Comparison of ENCODE assay signal across 17 cellular contexts in the genomic region with DNA sequence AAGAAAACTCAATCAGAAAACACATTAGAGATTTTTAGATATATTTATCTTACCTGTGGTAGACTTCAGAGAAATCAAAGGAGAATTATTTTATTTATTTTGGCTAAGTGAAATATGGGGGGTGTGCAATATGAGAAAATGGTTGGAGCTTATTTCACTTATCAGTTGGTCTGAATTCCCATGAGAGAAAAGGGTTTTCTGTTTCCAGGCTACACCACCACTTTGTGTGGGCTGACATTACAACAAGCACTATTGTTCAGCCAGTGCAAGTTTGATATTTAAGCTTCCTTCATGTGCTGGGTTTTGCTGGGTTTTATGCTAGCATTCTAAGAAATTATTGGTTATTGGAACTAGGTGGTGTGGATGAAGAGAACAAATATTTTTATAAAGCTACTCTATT. TPM values are rescaled to one million over a fixed set of nuclear protein-coding genes. Genes with fewer than 3 reads are reported as not detected.
"Had no signal": no experiment of that assay in that cellular context is flagged by ENCODE, and none has a peak within 500 bp of the region (broad histone marks: within the 10 kb centered on the region; RNA-seq: fewer than 3 reads in every experiment).

No MANE protein-coding gene starts in this region.

- H3K4me1 ChIP-seq: left lung had no signal

- H3K4me3 Mint-ChIP-seq: activated naive CD4-positive, alpha-beta T cell treated with anti-CD3 and anti-CD28 coated beads for 36 hours; memory B cell; natural killer cell treated with Interleukin-12 subunit alpha and Interleukin-12 subunit beta and Interleukin-15 and Interleukin-18, amount 100 ng/mL, for 72 hours had no signal

- H3K27me3 Mint-ChIP-seq: memory B cell; natural killer cell treated with Interleukin-12 subunit alpha and Interleukin-12 subunit beta and Interleukin-15 and Interleukin-18, amount 100 ng/mL, for 72 hours had no signal

- H3K27ac ChIP-seq: adrenal gland, heart left ventricle, left lung, sigmoid colon, thoracic aorta had no signal

- H3K27me3 ChIP-seq: adrenal gland, heart left ventricle, left lung, sigmoid colon had no signal

- DNase-seq: activated naive CD4-positive, alpha-beta T cell treated with anti-CD3 and anti-CD28 coated beads for 36 hours; adrenal gland; cerebellar nuclear complex; dermis blood vessel endothelial cell; foreskin fibroblast; heart left ventricle; left lung; occipital lobe; sigmoid colon; stimulated activated CD4-positive, alpha-beta T cell treated with anti-CD3 and anti-CD28 coated beads, Interleukin-12 subunit alpha, Interleukin-12 subunit beta, amount 100 ng/mL, for 4 hours; stimulated activated naive CD8-positive, alpha-beta T cell treated with anti-CD3 and anti-CD28 coated beads, Interleukin-15, Interleukin-2, amounts not matched to agents 100 U/mL and 50 U/mL, for 24 hours; T-helper 9 cell had no signal

- H3K9me3 ChIP-seq: sigmoid colon had no signal

- H3K27ac Mint-ChIP-seq: activated naive CD4-positive, alpha-beta T cell treated with anti-CD3 and anti-CD28 coated beads for 36 hours; memory B cell; natural killer cell treated with Interleukin-12 subunit alpha and Interleukin-12 subunit beta and Interleukin-15 and Interleukin-18, amount 100 ng/mL, for 72 hours had no signal

- ATAC-seq: esophagus mucosa; heart left ventricle; left lung; natural killer cell treated with Interleukin-12 subunit alpha and Interleukin-12 subunit beta and Interleukin-15 and Interleukin-18, amount 100 ng/mL, for 72 hours; stimulated activated naive CD8-positive, alpha-beta T cell treated with anti-CD3 and anti-CD28 coated beads, Interleukin-15, Interleukin-2, amounts not matched to agents 100 U/mL and 50 U/mL, for 24 hours had no signal

- H3K4me3 ChIP-seq: adrenal gland, heart left ventricle, left lung, sigmoid colon, thoracic aorta had no signal

RNA-seq across cellular contexts. Expression of a gene that starts 37.1 kb away (rescaled TPM):
- total RNA-seq: dermis blood vessel endothelial cell, pulmonary artery endothelial cell had no signal
